In the genomic region with DNA sequence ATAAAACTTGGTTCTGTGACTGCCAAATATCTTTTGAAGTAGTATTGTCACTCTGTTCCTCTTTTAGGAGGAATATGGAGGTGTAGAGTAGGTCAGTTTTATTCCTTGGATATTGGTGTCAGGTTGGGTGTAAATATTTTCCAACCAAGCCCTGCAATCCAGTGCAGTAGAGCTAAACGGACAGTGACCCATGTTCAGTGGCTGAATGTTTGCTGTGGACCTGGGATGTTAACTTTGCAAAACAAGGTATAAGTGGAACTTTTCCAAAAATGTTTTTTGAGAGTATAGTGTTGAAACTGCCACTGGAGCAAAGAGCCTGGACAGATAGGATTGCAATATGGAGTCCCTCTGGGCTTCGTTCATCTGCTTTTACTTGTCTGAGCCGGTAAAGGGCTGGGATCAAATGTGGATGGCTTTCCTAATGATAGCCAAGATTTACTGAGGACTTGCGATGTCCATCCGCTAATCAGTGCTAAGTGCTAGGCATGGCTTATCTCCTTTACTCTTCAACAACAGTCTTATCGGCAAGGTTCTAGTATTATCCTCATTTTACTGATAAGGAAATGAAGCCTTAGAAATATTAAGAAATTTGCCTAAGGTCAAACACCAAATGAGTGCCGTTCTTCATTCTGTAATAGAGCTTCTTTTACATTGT, we compare ENCODE assay signal across 28 cellular contexts.
"Had no signal": no experiment of that assay in that cellular context is flagged by ENCODE, and none has a peak within 500 bp of the region (broad histone marks: within the 10 kb centered on the region; RNA-seq: fewer than 3 reads in every experiment).

No MANE protein-coding gene starts in this region.

- H3K27ac ChIP-seq: breast epithelium, SK-N-MC, VCaP had no signal

- H3K36me3 Mint-ChIP-seq: activated naive CD4-positive, alpha-beta T cell treated with anti-CD3 and anti-CD28 coated beads, Interleukin-2, amount 50 U/mL, for 24 hours; T-cell had no signal

- H3K36me3 ChIP-seq: breast epithelium had no signal

- H3K4me3 ChIP-seq: breast epithelium, SK-N-MC had no signal

- ATAC-seq: activated CD4-positive, CD25-positive, alpha-beta regulatory T cell treated with anti-CD3 and anti-CD28 coated beads, Interleukin-2, amount 50 U/mL, for 24 hours; activated CD8-positive, alpha-beta memory T cell treated with anti-CD3 and anti-CD28 coated beads, Interleukin-2, amount 10 ng/mL, durations not matched to agents 7 days and 5 days; T-cell had no signal

- H3K27ac Mint-ChIP-seq: activated CD8-positive, alpha-beta memory T cell treated with anti-CD3 and anti-CD28 coated beads, Interleukin-2, amount 10 ng/mL, durations not matched to agents 7 days and 5 days; activated naive CD4-positive, alpha-beta T cell treated with anti-CD3 and anti-CD28 coated beads, Interleukin-2, amount 50 U/mL, for 24 hours; activated T-cell treated with anti-CD3 and anti-CD28 coated beads, Interleukin-2, amount 50 U/mL, for 24 hours; activated T-helper 1 cell treated with anti-CD3 and anti-CD28 coated beads, Interleukin-12 subunit alpha, Interleukin-12 subunit beta, Interleukin-2, Interleukin-4 antibody, amounts not matched to agents 30 ng/mL and 10 ng/mL and 1 ng/mL, durations not matched to agents 14 hours and 24 hours and 36 hours; T-cell had no signal

- H3K4me3 Mint-ChIP-seq: activated CD8-positive, alpha-beta memory T cell treated with anti-CD3 and anti-CD28 coated beads, Interleukin-2, amount 10 ng/mL, durations not matched to agents 7 days and 5 days; activated naive CD4-positive, alpha-beta T cell treated with anti-CD3 and anti-CD28 coated beads, Interleukin-2, amount 50 U/mL, for 24 hours; activated T-cell treated with anti-CD3 and anti-CD28 coated beads, Interleukin-2, amount 50 U/mL, for 24 hours; activated T-helper 1 cell treated with anti-CD3 and anti-CD28 coated beads, Interleukin-12 subunit alpha, Interleukin-12 subunit beta, Interleukin-2, Interleukin-4 antibody, amounts not matched to agents 30 ng/mL and 10 ng/mL and 1 ng/mL, durations not matched to agents 14 hours and 24 hours and 36 hours; T-cell had no signal

- H3K27me3 Mint-ChIP-seq: activated naive CD4-positive, alpha-beta T cell treated with anti-CD3 and anti-CD28 coated beads, Interleukin-2, amount 50 U/mL, for 24 hours; activated T-cell treated with anti-CD3 and anti-CD28 coated beads, Interleukin-2, amount 50 U/mL, for 24 hours; T-cell had no signal

- H3K9me3 ChIP-seq: breast epithelium had no signal

- H3K9me3 Mint-ChIP-seq: activated naive CD4-positive, alpha-beta T cell treated with anti-CD3 and anti-CD28 coated beads, Interleukin-2, amount 50 U/mL, for 24 hours; activated T-cell treated with anti-CD3 and anti-CD28 coated beads, Interleukin-2, amount 50 U/mL, for 24 hours; T-cell had no signal

- H3K27me3 ChIP-seq: breast epithelium had no signal

- DNase-seq: activated CD4-positive, alpha-beta T cell treated with anti-CD3 and anti-CD28 coated beads for 4 hours; activated CD4-positive, alpha-beta T cell treated with anti-CD3 and anti-CD28 coated beads, Interleukin-2, amount 50 U/mL, for 4 hours; activated CD8-positive, alpha-beta memory T cell treated with anti-CD3 and anti-CD28 coated beads, Interleukin-2, amount 10 ng/mL, durations not matched to agents 7 days and 5 days; activated effector memory CD4-positive, alpha-beta T cell treated with Interleukin-2 at 50 U/mL for 16 hours; activated naive CD4-positive, alpha-beta T cell; activated T-cell treated with anti-CD3 and anti-CD28 coated beads, Interleukin-2, amount 50 U/mL, for 24 hours; aorta; caudate nucleus; KG1; NCI-H1048; NCI-H146; NCI-H187 treated with DMSO at 0.1 percent for 48 hours; NCI-H2171; NCI-H2227 treated with DMSO at 0.1 percent for 48 hours; NCI-H446 treated with DMSO at 0.1 percent for 48 hours; NCI-H526; NCI-H774; NK-92 treated with Interleukin-12 subunit alpha and Interleukin-12 subunit beta, amount 100 ng/mL, for 24 hours; OCI-M1; T-cell; T-helper 2 cell; T1000 had no signal
